Comparison of ENCODE assay signal across 30 cellular contexts in genomic region chr3:13460341-13460736, GRCh38. TPM values are rescaled to one million over a fixed set of nuclear protein-coding genes. Genes with fewer than 3 reads are reported as not detected.
"Had no signal": no experiment of that assay in that cellular context is flagged by ENCODE, and none has a peak within 500 bp of the region (broad histone marks: within the 10 kb centered on the region; RNA-seq: fewer than 3 reads in every experiment).

No MANE protein-coding gene starts in this region.

- H3K4me1 Mint-ChIP-seq: activated CD8-positive, alpha-beta memory T cell treated with anti-CD3 and anti-CD28 coated beads, Interleukin-2, amount 10 ng/mL, durations not matched to agents 7 days and 5 days had no signal

- H3K9me3 ChIP-seq: ascending aorta, breast epithelium, colonic mucosa, esophagus squamous epithelium, gastroesophageal sphincter had no signal

- H3K4me3 Mint-ChIP-seq: activated CD4-positive, alpha-beta memory T cell treated with anti-CD3 and anti-CD28 coated beads for 36 hours; activated CD4-positive, alpha-beta T cell treated with anti-CD3 and anti-CD28 coated beads for 36 hours; activated CD4-positive, alpha-beta T cell treated with anti-CD3 and anti-CD28 coated beads, Interleukin-2, amount 10 ng/mL, durations not matched to agents 24 days and 14 days; activated CD8-positive, alpha-beta memory T cell treated with anti-CD3 and anti-CD28 coated beads, Interleukin-2, amount 10 ng/mL, durations not matched to agents 7 days and 5 days; activated CD8-positive, alpha-beta T cell treated with anti-CD3 and anti-CD28 coated beads, Interleukin-2, amount 10 ng/mL, durations not matched to agents 7 days and 5 days; activated naive CD4-positive, alpha-beta T cell treated with anti-CD3 and anti-CD28 coated beads, Interleukin-2, amount 10 ng/mL, durations not matched to agents 7 days and 5 days; activated naive CD8-positive, alpha-beta T cell treated with anti-CD3 and anti-CD28 coated beads, Interleukin-2, amount 10 ng/mL, durations not matched to agents 7 days and 5 days; activated T-cell treated with anti-CD3 and anti-CD28 coated beads, Interleukin-2, amount 50 U/mL, for 24 hours; activated T-cell treated with anti-CD3 and anti-CD28 coated beads, Interleukin-2, amount 50 U/mL, for 72 hours had no signal

- H3K27ac Mint-ChIP-seq: activated CD4-positive, alpha-beta memory T cell treated with anti-CD3 and anti-CD28 coated beads for 36 hours; activated CD4-positive, alpha-beta T cell treated with anti-CD3 and anti-CD28 coated beads for 36 hours; activated CD4-positive, alpha-beta T cell treated with anti-CD3 and anti-CD28 coated beads, Interleukin-2, amount 10 ng/mL, durations not matched to agents 24 days and 14 days; activated CD8-positive, alpha-beta memory T cell treated with anti-CD3 and anti-CD28 coated beads, Interleukin-2, amount 10 ng/mL, durations not matched to agents 7 days and 5 days; activated CD8-positive, alpha-beta T cell treated with anti-CD3 and anti-CD28 coated beads, Interleukin-2, amount 10 ng/mL, durations not matched to agents 7 days and 5 days; activated naive CD4-positive, alpha-beta T cell treated with anti-CD3 and anti-CD28 coated beads, Interleukin-2, amount 10 ng/mL, durations not matched to agents 7 days and 5 days; activated naive CD4-positive, alpha-beta T cell treated with anti-CD3 and anti-CD28 coated beads, Interleukin-2, amount 50 U/mL, for 72 hours; activated naive CD8-positive, alpha-beta T cell treated with anti-CD3 and anti-CD28 coated beads, Interleukin-2, amount 10 ng/mL, durations not matched to agents 7 days and 5 days; activated T-cell treated with anti-CD3 and anti-CD28 coated beads, Interleukin-2, amount 50 U/mL, for 24 hours; activated T-cell treated with anti-CD3 and anti-CD28 coated beads, Interleukin-2, amount 50 U/mL, for 72 hours had no signal

- ATAC-seq: activated CD4-positive, alpha-beta T cell treated with anti-CD3 and anti-CD28 coated beads for 36 hours; activated CD8-positive, alpha-beta memory T cell treated with anti-CD3 and anti-CD28 coated beads, Interleukin-2, amount 10 ng/mL, durations not matched to agents 7 days and 5 days; activated CD8-positive, alpha-beta T cell treated with anti-CD3 and anti-CD28 coated beads, Interleukin-2, amount 10 ng/mL, durations not matched to agents 7 days and 5 days; activated naive CD4-positive, alpha-beta T cell treated with anti-CD3 and anti-CD28 coated beads, Interleukin-2, amount 50 U/mL, for 72 hours; activated T-cell treated with anti-CD3 and anti-CD28 coated beads, Interleukin-2, amount 50 U/mL, for 72 hours; gastroesophageal sphincter had no signal

- H3K4me3 ChIP-seq: ascending aorta, breast epithelium, cardiac muscle cell, colonic mucosa, esophagus squamous epithelium, gastroesophageal sphincter had no signal

- H3K27me3 ChIP-seq: ascending aorta, breast epithelium, cardiac muscle cell, colonic mucosa had no signal

- H3K36me3 Mint-ChIP-seq: activated CD4-positive, alpha-beta memory T cell treated with anti-CD3 and anti-CD28 coated beads for 36 hours; activated CD8-positive, alpha-beta memory T cell treated with anti-CD3 and anti-CD28 coated beads, Interleukin-2, amount 10 ng/mL, durations not matched to agents 7 days and 5 days; activated naive CD4-positive, alpha-beta T cell treated with anti-CD3 and anti-CD28 coated beads, Interleukin-2, amount 10 ng/mL, durations not matched to agents 7 days and 5 days; activated naive CD4-positive, alpha-beta T cell treated with anti-CD3 and anti-CD28 coated beads, Interleukin-2, amount 50 U/mL, for 72 hours; activated naive CD8-positive, alpha-beta T cell treated with anti-CD3 and anti-CD28 coated beads, Interleukin-2, amount 10 ng/mL, durations not matched to agents 7 days and 5 days; brain had no signal

- H3K4me1 ChIP-seq: ascending aorta, breast epithelium, colonic mucosa had no signal

- H3K36me3 ChIP-seq: ascending aorta, breast epithelium, cardiac muscle cell, colonic mucosa, esophagus squamous epithelium, gastroesophageal sphincter had no signal

- DNase-seq: activated CD4-positive, alpha-beta memory T cell treated with anti-CD3 and anti-CD28 coated beads for 36 hours; activated CD4-positive, alpha-beta T cell treated with anti-CD3 and anti-CD28 coated beads for 36 hours; activated CD4-positive, alpha-beta T cell treated with anti-CD3 and anti-CD28 coated beads, Interleukin-2, amount 10 ng/mL, durations not matched to agents 24 days and 14 days; activated CD4-positive, CD25-positive, alpha-beta regulatory T cell; activated CD4-positive, CD25-positive, alpha-beta regulatory T cell treated with anti-CD3 and anti-CD28 coated beads, Interleukin-2, amount 50 U/mL, for 72 hours; activated CD8-positive, alpha-beta memory T cell treated with anti-CD3 and anti-CD28 coated beads, Interleukin-2, amount 10 ng/mL, durations not matched to agents 7 days and 5 days; activated CD8-positive, alpha-beta memory T cell treated with anti-CD3 and anti-CD28 coated beads, Interleukin-2, amount 50 U/mL, for 4 hours; activated CD8-positive, alpha-beta T cell treated with anti-CD3 and anti-CD28 coated beads, Interleukin-2, amount 10 ng/mL, durations not matched to agents 7 days and 5 days; activated gamma-delta T cell; activated naive CD4-positive, alpha-beta T cell; activated naive CD4-positive, alpha-beta T cell treated with anti-CD3 and anti-CD28 coated beads, Interleukin-2, amount 10 ng/mL, durations not matched to agents 7 days and 5 days; activated naive CD8-positive, alpha-beta T cell treated with anti-CD3 and anti-CD28 coated beads, Interleukin-2, amount 10 ng/mL, durations not matched to agents 7 days and 5 days; activated T-cell treated with anti-CD3 and anti-CD28 coated beads, Interleukin-2, amount 50 U/mL, for 24 hours; activated T-cell treated with anti-CD3 and anti-CD28 coated beads, Interleukin-2, amount 50 U/mL, for 72 hours; central memory CD4-positive, alpha-beta T cell; cerebellar nuclear complex; colonic mucosa; effector CD8-positive, alpha-beta T cell; esophagus squamous epithelium; foreskin melanocyte; T-helper 1 cell; T-helper 2 cell had no signal

- H3K27me3 Mint-ChIP-seq: activated CD4-positive, alpha-beta T cell treated with anti-CD3 and anti-CD28 coated beads for 36 hours; activated T-cell treated with anti-CD3 and anti-CD28 coated beads, Interleukin-2, amount 50 U/mL, for 24 hours; brain had no signal

- H3K27ac ChIP-seq: ascending aorta, breast epithelium, colonic mucosa, epithelial cell of prostate, esophagus squamous epithelium, gastroesophageal sphincter had no signal

RNA-seq across cellular contexts. Expression of gene NUP210, which starts 40.2 kb away (rescaled TPM):
- total RNA-seq: fibroblast of villous mesenchyme had no signal
